ENCODE assay signal across 10 cellular contexts in the genomic region with DNA sequence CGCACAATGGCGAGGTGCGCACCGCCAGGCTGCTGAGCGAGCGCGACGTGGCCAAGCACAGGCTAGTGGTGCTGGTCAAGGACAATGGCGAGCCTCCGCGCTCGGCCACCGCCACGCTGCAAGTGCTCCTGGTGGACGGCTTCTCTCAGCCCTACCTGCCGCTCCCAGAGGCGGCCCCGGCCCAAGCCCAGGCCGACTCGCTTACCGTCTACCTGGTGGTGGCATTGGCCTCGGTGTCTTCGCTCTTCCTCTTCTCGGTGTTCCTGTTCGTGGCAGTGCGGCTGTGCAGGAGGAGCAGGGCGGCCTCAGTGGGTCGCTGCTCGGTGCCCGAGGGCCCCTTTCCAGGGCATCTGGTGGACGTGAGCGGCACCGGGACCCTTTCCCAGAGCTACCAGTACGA. TPM values are rescaled to one million over a fixed set of nuclear protein-coding genes. Genes with fewer than 3 reads are reported as not detected.
"Had no signal": no experiment of that assay in that cellular context is flagged by ENCODE, and none has a peak within 500 bp of the region (broad histone marks: within the 10 kb centered on the region; RNA-seq: fewer than 3 reads in every experiment).

No MANE protein-coding gene starts in this region.

RNA-seq across cellular contexts. Expression of a gene that starts 2.2 kb away (rescaled TPM):
- total RNA-seq: activated naive CD4-positive, alpha-beta T cell treated with anti-CD3 and anti-CD28 coated beads for 36 hours; activated naive CD4-positive, alpha-beta T cell treated with anti-CD3 and anti-CD28 coated beads, Interleukin-2, amount 50 U/mL, for 72 hours; activated naive CD8-positive, alpha-beta T cell treated with anti-CD3 and anti-CD28 coated beads for 36 hours; activated T-cell treated with anti-CD3 and anti-CD28 coated beads, Interleukin-2, amount 50 U/mL, for 72 hours; activated T-helper 1 cell treated with anti-CD3 and anti-CD28 coated beads, Interleukin-12 subunit alpha, Interleukin-12 subunit beta, Interleukin-2, Interleukin-4 antibody, amounts not matched to agents 30 ng/mL and 10 ng/mL and 1 ng/mL, durations not matched to agents 14 hours and 24 hours and 36 hours; activated T-helper 17 cell treated with anti-CD3 and anti-CD28 coated beads, Interleukin-2, amount 50 U/mL, for 72 hours; activated T-helper 2 cell treated with anti-CD3 and anti-CD28 coated beads, Interferon-gamma antibody, Interleukin-2, Interleukin-4, amounts not matched to agents 10 μg/mL and 5 μg/mL and 100 μg/mL, durations not matched to agents 14 hours and 24 hours and 36 hours had no signal

RNA-seq across cellular contexts. Expression of a gene that starts 24.3 kb away (rescaled TPM):
- total RNA-seq: activated naive CD4-positive, alpha-beta T cell treated with anti-CD3 and anti-CD28 coated beads for 36 hours; activated naive CD4-positive, alpha-beta T cell treated with anti-CD3 and anti-CD28 coated beads, Interleukin-2, amount 50 U/mL, for 72 hours; activated naive CD8-positive, alpha-beta T cell treated with anti-CD3 and anti-CD28 coated beads for 36 hours; activated T-cell treated with anti-CD3 and anti-CD28 coated beads, Interleukin-2, amount 50 U/mL, for 72 hours; activated T-helper 1 cell treated with anti-CD3 and anti-CD28 coated beads, Interleukin-12 subunit alpha, Interleukin-12 subunit beta, Interleukin-2, Interleukin-4 antibody, amounts not matched to agents 30 ng/mL and 10 ng/mL and 1 ng/mL, durations not matched to agents 14 hours and 24 hours and 36 hours; activated T-helper 17 cell treated with anti-CD3 and anti-CD28 coated beads, Interleukin-2, amount 50 U/mL, for 72 hours; activated T-helper 2 cell treated with anti-CD3 and anti-CD28 coated beads, Interferon-gamma antibody, Interleukin-2, Interleukin-4, amounts not matched to agents 10 μg/mL and 5 μg/mL and 100 μg/mL, durations not matched to agents 14 hours and 24 hours and 36 hours had no signal

RNA-seq across cellular contexts. Expression of a gene that starts 33.7 kb away (rescaled TPM):
- total RNA-seq: activated naive CD4-positive, alpha-beta T cell treated with anti-CD3 and anti-CD28 coated beads for 36 hours; activated naive CD4-positive, alpha-beta T cell treated with anti-CD3 and anti-CD28 coated beads, Interleukin-2, amount 50 U/mL, for 72 hours; activated naive CD8-positive, alpha-beta T cell treated with anti-CD3 and anti-CD28 coated beads for 36 hours; activated naive CD8-positive, alpha-beta T cell treated with anti-CD3 and anti-CD28 coated beads, Interleukin-2, amount 10 ng/mL, durations not matched to agents 7 days and 5 days; activated T-cell treated with anti-CD3 and anti-CD28 coated beads, Interleukin-2, amount 50 U/mL, for 72 hours; activated T-helper 1 cell treated with anti-CD3 and anti-CD28 coated beads, Interleukin-12 subunit alpha, Interleukin-12 subunit beta, Interleukin-2, Interleukin-4 antibody, amounts not matched to agents 30 ng/mL and 10 ng/mL and 1 ng/mL, durations not matched to agents 14 hours and 24 hours and 36 hours; bronchial epithelial cell had no signal

RNA-seq across cellular contexts. Expression of a gene that starts 38.9 kb away (rescaled TPM):
- total RNA-seq: activated naive CD4-positive, alpha-beta T cell treated with anti-CD3 and anti-CD28 coated beads for 36 hours; activated naive CD4-positive, alpha-beta T cell treated with anti-CD3 and anti-CD28 coated beads, Interleukin-2, amount 50 U/mL, for 72 hours; activated naive CD8-positive, alpha-beta T cell treated with anti-CD3 and anti-CD28 coated beads for 36 hours; activated naive CD8-positive, alpha-beta T cell treated with anti-CD3 and anti-CD28 coated beads, Interleukin-2, amount 10 ng/mL, durations not matched to agents 7 days and 5 days; activated T-cell treated with anti-CD3 and anti-CD28 coated beads, Interleukin-2, amount 50 U/mL, for 4 hours; activated T-cell treated with anti-CD3 and anti-CD28 coated beads, Interleukin-2, amount 50 U/mL, for 72 hours; activated T-helper 1 cell treated with anti-CD3 and anti-CD28 coated beads, Interleukin-12 subunit alpha, Interleukin-12 subunit beta, Interleukin-2, Interleukin-4 antibody, amounts not matched to agents 30 ng/mL and 10 ng/mL and 1 ng/mL, durations not matched to agents 14 hours and 24 hours and 36 hours; activated T-helper 17 cell treated with anti-CD3 and anti-CD28 coated beads, Interleukin-2, amount 50 U/mL, for 72 hours; activated T-helper 2 cell treated with anti-CD3 and anti-CD28 coated beads, Interferon-gamma antibody, Interleukin-2, Interleukin-4, amounts not matched to agents 10 μg/mL and 5 μg/mL and 100 μg/mL, durations not matched to agents 14 hours and 24 hours and 36 hours; bronchial epithelial cell had no signal

RNA-seq across cellular contexts. Expression of a gene that starts 48.0 kb away (rescaled TPM):
- total RNA-seq: activated naive CD4-positive, alpha-beta T cell treated with anti-CD3 and anti-CD28 coated beads for 36 hours; activated naive CD4-positive, alpha-beta T cell treated with anti-CD3 and anti-CD28 coated beads, Interleukin-2, amount 50 U/mL, for 72 hours; activated naive CD8-positive, alpha-beta T cell treated with anti-CD3 and anti-CD28 coated beads for 36 hours; activated naive CD8-positive, alpha-beta T cell treated with anti-CD3 and anti-CD28 coated beads, Interleukin-2, amount 10 ng/mL, durations not matched to agents 7 days and 5 days; activated T-cell treated with anti-CD3 and anti-CD28 coated beads, Interleukin-2, amount 50 U/mL, for 4 hours; activated T-cell treated with anti-CD3 and anti-CD28 coated beads, Interleukin-2, amount 50 U/mL, for 72 hours; activated T-helper 1 cell treated with anti-CD3 and anti-CD28 coated beads, Interleukin-12 subunit alpha, Interleukin-12 subunit beta, Interleukin-2, Interleukin-4 antibody, amounts not matched to agents 30 ng/mL and 10 ng/mL and 1 ng/mL, durations not matched to agents 14 hours and 24 hours and 36 hours; activated T-helper 17 cell treated with anti-CD3 and anti-CD28 coated beads, Interleukin-2, amount 50 U/mL, for 72 hours; activated T-helper 2 cell treated with anti-CD3 and anti-CD28 coated beads, Interferon-gamma antibody, Interleukin-2, Interleukin-4, amounts not matched to agents 10 μg/mL and 5 μg/mL and 100 μg/mL, durations not matched to agents 14 hours and 24 hours and 36 hours had no signal
